8 cellular contexts compared by ENCODE assay signal in genomic region chr14:23953116-23953463, GRCh38. TPM values are rescaled to one million over a fixed set of nuclear protein-coding genes. Genes with fewer than 3 reads are reported as not detected.
DNase-seq lines count a peak whose midpoint lies in the region; ATAC-seq and TF ChIP-seq lines count a peak whose summit lies in the region.
"Not testable (repeated sequence)": the region's sequence is repeated elsewhere in the genome, so short reads cannot be mapped to it uniquely, and the experiment has no call there.

No MANE protein-coding gene starts in this region.

- TF ChIP-seq CTCF in DOHH2 (IDR thresholded peaks at IDR 0.05; ENCODE audit: low read depth, low read length, poor library complexity, severe bottlenecking); LNCaP clone FGC (IDR thresholded peaks at IDR 0.05; ENCODE audit: control insufficient read depth, extremely low read depth, insufficient read depth); VCaP (conservative IDR thresholded peaks at IDR 0.05); brain (conservative IDR thresholded peaks at IDR 0.05); fibroblast of the aortic adventitia (IDR thresholded peaks at IDR 0.05; ENCODE audit: insufficient read depth, low read length); lower lobe of right lung (IDR thresholded peaks at IDR 0.05); psoas muscle (IDR thresholded peaks at IDR 0.05); uterus (IDR thresholded peaks at IDR 0.05): not testable (repeated sequence)

- peaks cover 32% of the 10 kb centered on the region for H3K79me2 ChIP-seq in DOHH2 (ENCODE audit: control insufficient read depth, low read length)

- not testable (repeated sequence) for H4K20me1 ChIP-seq in DOHH2 (ENCODE audit: control insufficient read depth, insufficient read depth, low read depth, low read length)

- peaks cover 13% of the 10 kb centered on the region for H3K9me3 ChIP-seq in DOHH2 (ENCODE audit: control insufficient read depth, insufficient read depth, low read length)
- not testable (repeated sequence) for H3K9me3 ChIP-seq in lower lobe of right lung, psoas muscle, uterus

- H3K4me1 Mint-ChIP-seq in brain: peaks cover 33% of the 10 kb centered on the region

- H3K4me2 ChIP-seq in DOHH2 (ENCODE audit: low read length): peak overlapping the region; percentile 89

- intact Hi-C loops in lower lobe of right lung (cut with DNase I); psoas muscle (cut with DNase I); uterus (cut with DNase I; ENCODE audit: low total_unique reads): not testable (repeated sequence)

- H3K27ac Mint-ChIP-seq in brain: peak overlapping the region; percentile 87 to 99 (median 98)

- peaks cover 7 to 24% (median 13%) of the 10 kb centered on the region in 5 experiments for H3K9me3 Mint-ChIP-seq in brain

- WGBS in psoas muscle, 3 donors: 40 to 61% (median 41%) methylated on average over 6 of the region's 6 CpGs

- not testable (repeated sequence) for DNase-seq in LNCaP clone FGC (ENCODE audit: low read depth); fibroblast of the aortic adventitia (ENCODE audit: low read depth); lower lobe of right lung; uterus
- DNase-seq in psoas muscle: peak in 1 of 2 donors; percentile 21

- not testable (repeated sequence) for H3K27me3 ChIP-seq in DOHH2 (ENCODE audit: control insufficient read depth, low read length); lower lobe of right lung (ENCODE audit: low read depth); psoas muscle (ENCODE audit: insufficient read depth in 3 of 3, low read length in 2 of 3); uterus

- not testable (repeated sequence) for H3K9me2 ChIP-seq in DOHH2 (replicated peaks; ENCODE audit: control insufficient read depth, low read length)

- not testable (repeated sequence) for H3K27ac ChIP-seq in DOHH2 (ENCODE audit: low read depth, low read length)
- H3K27ac ChIP-seq in VCaP (peak overlapping the region; percentile 83), lower lobe of right lung (peak overlapping the region; percentile 86), psoas muscle (peak overlapping the region; percentile 87), uterus (peak overlapping the region; percentile 87 to 94)

- H3K4me3 Mint-ChIP-seq in brain: peak overlapping the region; percentile 95 to 99 (median 97)

- H3K36me3 ChIP-seq in DOHH2 (ENCODE audit: control insufficient read depth, low read length); lower lobe of right lung; uterus: not testable (repeated sequence)
- H3K36me3 ChIP-seq in psoas muscle (ENCODE audit: insufficient read depth in 1 of 2, low read depth in 1 of 2): peaks cover 0 to 20% of the 10 kb centered on the region in 2 donors

- H3K4me3 ChIP-seq in DOHH2 (ENCODE audit: low read length) (peak overlapping the region; percentile 99), LNCaP clone FGC (ENCODE audit: low read depth, low read length) (peak overlapping the region; percentile 79), fibroblast of the aortic adventitia (ENCODE audit: low read depth, low read length) (peak overlapping the region; percentile 89), lower lobe of right lung (peak overlapping the region; percentile 94), psoas muscle (peak overlapping the region; percentile 90), uterus (peak overlapping the region; percentile 78 to 98)

- peak; percentile 20 to 35 for ATAC-seq in lower lobe of right lung
- ATAC-seq in psoas muscle: peak in 3 of 4 donors; percentile 7 to 13 (median 11)

- peaks cover 14% of the 10 kb centered on the region for H3K36me3 Mint-ChIP-seq in brain

- not testable (repeated sequence) for H3K27me3 Mint-ChIP-seq in brain

- H3F3A ChIP-seq in DOHH2 (ENCODE audit: control insufficient read depth, insufficient read depth): not testable (repeated sequence)

- H3K4me1 ChIP-seq in DOHH2 (ENCODE audit: control insufficient read depth, low read length) (peaks cover 17% of the 10 kb centered on the region), lower lobe of right lung (peaks cover 18% of the 10 kb centered on the region), psoas muscle (peaks cover 15% of the 10 kb centered on the region)
- H3K4me1 ChIP-seq in uterus: not testable (repeated sequence)

- not testable (repeated sequence) for TF ChIP-seq POLR2A in uterus (IDR thresholded peaks at IDR 0.05)

RNA-seq across cellular contexts. Expression of gene DHRS4, which starts 0.5 kb away (rescaled TPM):
- polyA plus RNA-seq in brain (ENCODE audit: insufficient read depth, low read depth, low replicate concordance) (29.5 TPM), psoas muscle (10 to 100 TPM; 18.9 to 76.7 (median 39.0) TPM)
- total RNA-seq in fibroblast of the aortic adventitia (ENCODE audit: low replicate concordance) (21.4 and 58.4 TPM in 2 replicates), lower lobe of right lung (35.4 TPM), psoas muscle (10 to 100 TPM; 24.6 to 57.3 (median 39.5) TPM), uterus (10 to 100 TPM; 19.7 to 57.9 (median 28.6) TPM)

RNA-seq across cellular contexts. Expression of gene DHRS4L2, which starts 35.6 kb away (rescaled TPM):
- 24.5 TPM for polyA plus RNA-seq in brain (ENCODE audit: insufficient read depth, low read depth, low replicate concordance)
- 5.5 and 8.3 TPM in 2 replicates for total RNA-seq in fibroblast of the aortic adventitia (ENCODE audit: low replicate concordance)
- 19.4 TPM for total RNA-seq in lower lobe of right lung
- total RNA-seq in psoas muscle: 10 to 100 TPM; 25.9 to 43.4 (median 31.9) TPM
- 10 to 100 TPM; 19.4 to 62.0 (median 30.8) TPM for polyA plus RNA-seq in psoas muscle
- total RNA-seq in uterus: 10 to 100 TPM in 2 of 4 donors, 1 to 10 TPM in 1, under 1 TPM in 1; 0.88 to 17.2 (median 8.6) TPM
